ENCODE assay signal across 12 cellular contexts in the genomic region with DNA sequence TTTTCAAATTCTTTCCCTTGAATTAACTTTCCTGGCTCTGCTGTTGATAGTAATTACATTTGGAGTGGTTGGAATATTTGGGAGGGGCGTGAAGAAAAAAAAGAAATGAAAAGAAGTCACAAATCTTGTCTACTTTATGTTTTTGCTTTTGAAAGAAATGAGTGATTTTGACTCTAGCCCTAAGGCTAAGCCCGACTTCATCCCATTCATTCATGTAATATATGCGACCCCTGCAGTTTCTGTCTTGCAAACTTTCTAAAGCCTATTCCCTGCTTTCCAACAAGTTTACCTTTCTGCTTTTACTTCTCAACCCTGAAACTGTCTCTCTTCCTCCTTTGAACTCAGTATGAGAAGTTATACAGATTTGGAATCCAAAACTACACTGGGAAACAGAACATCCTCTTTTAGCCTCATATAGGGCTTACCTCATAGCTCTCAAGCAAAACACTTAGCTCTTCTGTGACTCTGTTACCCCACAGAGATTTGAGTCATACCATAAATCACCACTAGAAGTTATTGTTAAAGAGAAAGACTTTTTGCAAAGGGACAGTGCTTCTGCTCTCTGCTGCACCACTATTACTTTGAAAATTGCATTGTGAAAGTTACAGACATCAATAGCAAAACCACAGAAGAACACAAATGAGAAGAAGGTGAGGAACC. TPM values are rescaled to one million over a fixed set of nuclear protein-coding genes. Genes with fewer than 3 reads are reported as not detected.
A peak's percentile ranks its signal among the peaks of the same experiment; 100 is the strongest.
DNase-seq lines count a peak whose midpoint lies in the region; ATAC-seq, FAIRE-seq and TF ChIP-seq lines count a peak whose summit lies in the region.
"Had no signal": no experiment of that assay in that cellular context is flagged by ENCODE, and none has a peak within 500 bp of the region (broad histone marks: within the 10 kb centered on the region; RNA-seq: fewer than 3 reads in every experiment).

No MANE protein-coding gene starts in this region.

- TF ChIP-seq CTCF in IMR-90 (conservative IDR thresholded peaks at IDR 0.05; ENCODE audit: low read depth, low read length) (no peak), GM12878 (IDR thresholded peaks at IDR 0.05 in 2 of 3, conservative IDR thresholded peaks at IDR 0.05 in 1 of 3; ENCODE audit: control insufficient read depth in 2 of 3, extremely low read depth in 1 of 3, insufficient read depth in 1 of 3, low read depth in 3 of 3, low read length in 3 of 3) (no peak), neural progenitor cell (IDR thresholded peaks at IDR 0.05) (peak; percentile 24), PC-9 (conservative IDR thresholded peaks at IDR 0.05) (no peak)

- no peak overlapping the region for H2BK15ac ChIP-seq in IMR-90 (ENCODE audit: low read depth, low read length)

- no peaks in the 10 kb centered on the region for H3K36me3 Mint-ChIP-seq in neural progenitor cell

- H3K9me3 ChIP-seq in IMR-90 (ENCODE audit: control insufficient read depth, insufficient read depth, low read length) (no peaks in the 10 kb centered on the region), GM12878 (replicated peaks; ENCODE audit: control insufficient read depth, insufficient read depth, low read length) (no peaks in the 10 kb centered on the region), neural progenitor cell (ENCODE audit: low read depth) (no peaks in the 10 kb centered on the region), PC-9 (ENCODE audit: insufficient read depth, low read depth) (no peaks in the 10 kb centered on the region)

- in situ Hi-C loops in IMR-90 (cut with MboI; ENCODE audit: low sequenced_read_pairs) = no loop called here
- in situ Hi-C loops in GM12878 (cut with MboI) = no loop called here

- RAD21 ChIA-PET in GM12878 (lab: Charles Lee; ENCODE audit: unreplicated experiment) = no interaction called here

- TF ChIP-seq RAD21 in IMR-90 (IDR thresholded peaks at IDR 0.05; ENCODE audit: low read length) = no peak
- TF ChIP-seq RAD21 in GM12878 (IDR thresholded peaks at IDR 0.05; ENCODE audit: insufficient read depth, low read depth, low read length) = 0 out of 2 replicates have a peak, but pooled peaks have one; percentile 8

- no peak overlapping the region for H3K23ac ChIP-seq in IMR-90 (ENCODE audit: low read depth, low read length)

- no peak overlapping the region for H4K8ac ChIP-seq in IMR-90 (ENCODE audit: low read depth in 2 of 2, low read length in 2 of 2)

- H3K4me3 Mint-ChIP-seq in neural progenitor cell = peak overlapping the region; percentile 65

- no peak overlapping the region for H3K56ac ChIP-seq in IMR-90 (ENCODE audit: extremely low read depth, insufficient read depth, low read length)

- H3K4me1 ChIP-seq in IMR-90 (ENCODE audit: control insufficient read depth, insufficient read depth, low read length) (peaks cover 2% of the 10 kb centered on the region; the same call in 1 of the 2 replicates), GM12878 (ENCODE audit: control insufficient read depth, insufficient read depth, low read length) (no peaks in the 10 kb centered on the region), neural progenitor cell (peaks cover 19% of the 10 kb centered on the region), PC-9 (replicated peaks; ENCODE audit: insufficient read depth) (no peaks in the 10 kb centered on the region)

- H2AK9ac ChIP-seq in IMR-90 (replicated peaks; ENCODE audit: low read depth, low read length, poor library complexity) = no peak overlapping the region

- no peak overlapping the region for H3K27ac ChIP-seq in IMR-90 (ENCODE audit: insufficient read depth, low read length)
- no peak overlapping the region for H3K27ac ChIP-seq in GM12878 (ENCODE audit: control insufficient read depth, insufficient read depth)
- no peak overlapping the region for H3K27ac ChIP-seq in neural progenitor cell
- H3K27ac ChIP-seq in PC-9 = no peak overlapping the region

- WGBS in IMR-90 (ENCODE audit: extremely low coverage in 2 of 2, insufficient read length in 1 of 2), 2 experiments = no CpG with 5 or more reads among the region's 3 CpGs
- WGBS in GM12878 (ENCODE audit: insufficient coverage, insufficient replicate concordance, low lambda C conversion rate, missing lambda C conversion rate) = 0% methylated on average over 3 of the region's 3 CpGs

- H3K14ac ChIP-seq in IMR-90 (replicated peaks; ENCODE audit: low read depth, low read length) = no peak overlapping the region

- no peak overlapping the region for H3K4me3 ChIP-seq in IMR-90 (ENCODE audit: insufficient read depth, low read depth, low read length)
- no peak overlapping the region for H3K4me3 ChIP-seq in GM12878
- H3K4me3 ChIP-seq in neural progenitor cell = no peak overlapping the region
- no peak overlapping the region for H3K4me3 ChIP-seq in PC-9

- no peaks in the 10 kb centered on the region for H3K9me2 ChIP-seq in PC-9 (ENCODE audit: insufficient read depth)

- peaks cover 48% of the 10 kb centered on the region for H3K4me1 Mint-ChIP-seq in neural progenitor cell

- peak; percentile 81 for ATAC-seq in GM18505 (IDR thresholded peaks at IDR 0.05; ENCODE audit: unreplicated experiment)
- ATAC-seq in IMR-90 (ENCODE audit: low read depth) = peak; percentile 72
- ATAC-seq in GM12878 = peak; percentile 60
- no peak for ATAC-seq in HG03439 (IDR thresholded peaks at IDR 0.05; ENCODE audit: unreplicated experiment)
- no peak for ATAC-seq in HG02588 (IDR thresholded peaks at IDR 0.05; ENCODE audit: unreplicated experiment)

- H3K27me3 Mint-ChIP-seq in neural progenitor cell (ENCODE audit: insufficient read depth, low read depth) = peaks cover 6% of the 10 kb centered on the region

- BruUV-seq in IMR-90 (replicated peaks; lab: Mats Ljungman, UMichigan) (no TSS peak), GM12878 (replicated peaks; lab: Mats Ljungman, UMichigan) (no TSS peak), PC-9 (replicated peaks; lab: Mats Ljungman, UMichigan) (no TSS peak)

- peak overlapping the region; percentile 71 for H3K27ac Mint-ChIP-seq in neural progenitor cell

- no peak overlapping the region for H4K91ac ChIP-seq in IMR-90 (ENCODE audit: insufficient read depth, low read depth, low read length)

- SMC1A ChIA-PET in GM12878 (lab: Charles Lee; ENCODE audit: uncharacterized antibody, unreplicated experiment) = no interaction called here

- CTCF ChIA-PET in IMR-90 (lab: Yijun Ruan, JAX) = interaction anchor here (0.6 to 0.7 kb wide), 2 partner anchors 17 to 222 kb away, joined by 3 to 5 read pairs; no protein-coding TSS in a partner anchor
- CTCF ChIA-PET in GM12878 (lab: Yijun Ruan, JAX) = no interaction called here
- CTCF ChIA-PET in PC-9 (lab: Charles Lee) = no interaction called here

- no peaks in the 10 kb centered on the region for H3K79me1 ChIP-seq in IMR-90 (ENCODE audit: low read depth in 1 of 2, low read length in 2 of 2)

- intact Hi-C loops in IMR-90 (cut with micrococcal nuclease) (no loop called here), GM12878 (cut with micrococcal nuclease; ENCODE audit: unreplicated experiment) (no loop called here), PC-9 (cut with micrococcal nuclease; ENCODE audit: unreplicated experiment) (no loop called here)

- no peak overlapping the region for H2BK20ac ChIP-seq in IMR-90 (ENCODE audit: low read depth, low read length)

- dilution Hi-C loops in IMR-90 (cut with HindIII; ENCODE audit: low sequenced_read_pairs, unreplicated experiment) = no loop called here

- no peaks in the 10 kb centered on the region; the same call in 1 of the 2 replicates for H3K9me1 ChIP-seq in IMR-90 (ENCODE audit: insufficient read depth, low read length)

- H3K18ac ChIP-seq in IMR-90 (ENCODE audit: low read depth, low read length) = no peak overlapping the region

- no peak overlapping the region for H3K4ac ChIP-seq in IMR-90 (ENCODE audit: low read depth, low read length)

- H2AFZ ChIP-seq in IMR-90 (replicated peaks; ENCODE audit: low read length, poor library complexity) (no peak overlapping the region), GM12878 (ENCODE audit: control insufficient read depth, low read depth, low read length) (no peak overlapping the region), neural progenitor cell (replicated peaks) (no peak overlapping the region), PC-9 (no peak overlapping the region)

- H3K36me3 ChIP-seq in IMR-90 (ENCODE audit: control insufficient read depth, insufficient read depth, low read length) = no peaks in the 10 kb centered on the region
- no peaks in the 10 kb centered on the region for H3K36me3 ChIP-seq in GM12878 (ENCODE audit: control insufficient read depth in 2 of 2, insufficient read depth in 2 of 2, low read length in 1 of 2)
- H3K36me3 ChIP-seq in neural progenitor cell = no peaks in the 10 kb centered on the region
- no peaks in the 10 kb centered on the region for H3K36me3 ChIP-seq in PC-9 (ENCODE audit: low read depth)

- H3K9ac ChIP-seq in IMR-90 (ENCODE audit: low read depth, low read length) (no peak overlapping the region), GM12878 (ENCODE audit: control insufficient read depth, insufficient read depth, low read length) (no peak overlapping the region), neural progenitor cell (no peak overlapping the region)

- H4K5ac ChIP-seq in IMR-90 (ENCODE audit: low read depth, low read length) = no peak overlapping the region

- no peak for TF ChIP-seq POLR2A in GM18505 (IDR thresholded peaks at IDR 0.05; ENCODE audit: borderline replicate concordance, extremely low read depth, insufficient read depth, insufficient read length)
- TF ChIP-seq POLR2A in IMR-90 (IDR thresholded peaks at IDR 0.05; ENCODE audit: low read depth, low read length) = no peak
- TF ChIP-seq POLR2A in GM12878 (IDR thresholded peaks at IDR 0.05; ENCODE audit: low read depth, low read length) = no peak

- H4K20me1 ChIP-seq in IMR-90 (ENCODE audit: insufficient read depth, low read length) (no peaks in the 10 kb centered on the region), GM12878 (ENCODE audit: control insufficient read depth, insufficient read depth) (no peaks in the 10 kb centered on the region), neural progenitor cell (ENCODE audit: low read depth) (no peaks in the 10 kb centered on the region), PC-9 (ENCODE audit: insufficient read depth) (no peaks in the 10 kb centered on the region)

- H3F3A ChIP-seq in neural progenitor cell (ENCODE audit: low read depth) = peaks cover 18% of the 10 kb centered on the region
- H3F3A ChIP-seq in PC-9 (ENCODE audit: insufficient read depth, low read depth) = no peaks in the 10 kb centered on the region

- DNase-seq in IMR-90 (peak; percentile 81), GM12878 (ENCODE audit: low read depth, low spot score) (no peak), neural progenitor cell (ENCODE audit: low spot score) (peak; percentile 45), PC-9 (no peak), NCI-H82 treated with DMSO at 0.1 percent for 48 hours (lab: John Stamatoyannopoulos, UW; ENCODE audit: unreplicated experiment) (no peak)
- DNase-seq: activated CD4-positive, alpha-beta T cell treated with anti-CD3 and anti-CD28 coated beads, Interleukin-2, amount 50 U/mL, for 1 hour; NCI-H345 had no signal

- no peak overlapping the region for H2BK120ac ChIP-seq in IMR-90 (ENCODE audit: low read depth, low read length)

- no peak for FAIRE-seq in GM12878 (lab: Jason Lieb, UNC)
- FAIRE-seq: GM12891 had no signal

- no peak overlapping the region for H2BK5ac ChIP-seq in IMR-90 (ENCODE audit: low read depth, low read length, poor library complexity, severe bottlenecking)

- no peak for TF ChIP-seq EP300 in GM12878 (IDR thresholded peaks at IDR 0.05; ENCODE audit: borderline replicate concordance in 1 of 2, control insufficient read depth in 1 of 2, low read depth in 2 of 2, low read length in 2 of 2)

- H3K4me2 ChIP-seq in IMR-90 (ENCODE audit: low read depth, low read length) (no peak overlapping the region), GM12878 (ENCODE audit: control insufficient read depth, insufficient read depth) (no peak overlapping the region), neural progenitor cell (peak overlapping the region; percentile 19), PC-9 (no peak overlapping the region)

- no peak overlapping the region for H2AK5ac ChIP-seq in IMR-90 (ENCODE audit: low read depth, low read length)

- peaks cover 14% of the 10 kb centered on the region for H3K27me3 ChIP-seq in IMR-90 (ENCODE audit: control insufficient read depth, insufficient read depth, low read length)
- H3K27me3 ChIP-seq in GM12878 (replicated peaks in 1 of 2; ENCODE audit: control insufficient read depth in 2 of 2, insufficient read depth in 2 of 2, low read length in 1 of 2) = no peaks in the 10 kb centered on the region; a peak in 1 of 4 replicates
- H3K27me3 ChIP-seq in neural progenitor cell = no peaks in the 10 kb centered on the region
- no peaks in the 10 kb centered on the region for H3K27me3 ChIP-seq in PC-9 (ENCODE audit: insufficient read depth, low read depth)

- peaks cover 2% of the 10 kb centered on the region for H3K9me3 Mint-ChIP-seq in neural progenitor cell

- no peaks in the 10 kb centered on the region for H3K79me2 ChIP-seq in GM12878 (ENCODE audit: control insufficient read depth, insufficient read depth, low read length)
- no peaks in the 10 kb centered on the region for H3K79me2 ChIP-seq in neural progenitor cell (ENCODE audit: low read depth)
- H3K79me2 ChIP-seq in PC-9 (ENCODE audit: low read depth) = no peaks in the 10 kb centered on the region

- POLR2A ChIA-PET in IMR-90 (lab: Charles Lee; ENCODE audit: unreplicated experiment) (no interaction called here), GM12878 (lab: Charles Lee) (no interaction called here), PC-9 (lab: Charles Lee; ENCODE audit: unreplicated experiment) (no interaction called here)

RNA-seq across cellular contexts. Expression of gene CFAP95, which starts 1.6 kb away (rescaled TPM):
- total RNA-seq in IMR-90 (2012; rRNA removed) (not detected in 2 replicates), GM12878 (2014; rRNA removed) (not detected in 2 replicates), GM12878 (2014; rRNA removed; fragmentation: Illumina TruSeq; extraction: Trizol) (not detected in 2 replicates), GM12878 (2021) (not detected in 2 replicates), neural progenitor cell (ENCODE audit: low replicate concordance) (not detected in 2 replicates), PC-9 (2021) (not detected in 2 replicates)
- polyA plus RNA-seq in IMR-90 (2012; rRNA removed) (not detected in 2 replicates), GM12878 (2011; rRNA removed) (not detected in 2 replicates), GM12878 (2014; fragmentation: Illumina TruSeq; extraction: Trizol) (not detected in 2 replicates), GM12878 (2014; fragmentation: Nextera tagmentation; extraction: Ambion mirVana) (not detected), GM12878 (2014; rRNA removed) (not detected in 2 replicates), GM12878 (2016; fragmentation: Nextera tagmentation; extraction: Ambion mirVana) (not detected)
- polyA plus RNA-seq in IMR-90 (2012; cell fraction: cytosol; rRNA removed) = not detected in 2 replicates
- not detected in 2 replicates for polyA plus RNA-seq in IMR-90 (2012; cell fraction: nucleus; rRNA removed; ENCODE audit: low replicate concordance)
- total RNA-seq in GM12878 (2013; cell fraction: nucleolus; rRNA removed) = not detected in 2 replicates
- polyA plus RNA-seq in GM12878 (2011; ENCODE audit: low read depth) = not detected
- polyA plus RNA-seq in GM12878 (2011; cell fraction: cytosol; rRNA removed) = not detected in 2 replicates
- polyA plus RNA-seq in GM12878 (2011; cell fraction: nucleus; rRNA removed) = not detected in 2 replicates
- polyA plus RNA-seq in GM12878 (2012) = not detected in 2 replicates
- polyA minus RNA-seq in GM12878 (2011; rRNA and poly(A)+ RNA removed) = not detected in 2 replicates
- polyA minus RNA-seq in GM12878 (2011; cell fraction: cytosol; rRNA and poly(A)+ RNA removed) = not detected in 2 replicates
- not detected in 2 replicates for polyA minus RNA-seq in GM12878 (2011; cell fraction: nucleus; rRNA and poly(A)+ RNA removed)
- total RNA-seq: dermis microvascular lymphatic vessel endothelial cell had no signal

Comparison
In these comparisons a context has a peak if more than half of its experiments do, and no peak if none do; other contexts are left out.
1. ATAC-seq: peak in GM18505 (single experiment), IMR-90 (single experiment) and GM12878 (single experiment); none in HG03439 (single experiment) and HG02588 (single experiment).
2. DNase-seq: peak in IMR-90 (single experiment) and neural progenitor cell (single experiment); none in GM12878 (single experiment), PC-9 (0 of 2) and NCI-H82 treated with DMSO at 0.1 percent for 48 hours (single experiment).